ENCODE assay signal across 10 cellular contexts in genomic region chr5:133690746-133691145, GRCh38.
"Had no signal": no experiment of that assay in that cellular context is flagged by ENCODE, and none has a peak within 500 bp of the region (broad histone marks: within the 10 kb centered on the region; RNA-seq: fewer than 3 reads in every experiment).

No MANE protein-coding gene starts in this region.

- H3K4me1 ChIP-seq: HAP-1 had no signal

- DNase-seq: GOT3, H7, HFFc6, IMR-90, KG1 had no signal

- H3K27ac ChIP-seq: GM23248 had no signal

- H3K4me3 ChIP-seq: GM23248, HAP-1, K562 had no signal

- H3K36me3 ChIP-seq: HAP-1 had no signal

- ATAC-seq: HCT116, K562 had no signal

- FAIRE-seq: HTR-8/SVneo, K562 had no signal

- H3K9me3 ChIP-seq: HAP-1 had no signal
